Comparison of ENCODE assay signal across 9 cellular contexts in the genomic region with DNA sequence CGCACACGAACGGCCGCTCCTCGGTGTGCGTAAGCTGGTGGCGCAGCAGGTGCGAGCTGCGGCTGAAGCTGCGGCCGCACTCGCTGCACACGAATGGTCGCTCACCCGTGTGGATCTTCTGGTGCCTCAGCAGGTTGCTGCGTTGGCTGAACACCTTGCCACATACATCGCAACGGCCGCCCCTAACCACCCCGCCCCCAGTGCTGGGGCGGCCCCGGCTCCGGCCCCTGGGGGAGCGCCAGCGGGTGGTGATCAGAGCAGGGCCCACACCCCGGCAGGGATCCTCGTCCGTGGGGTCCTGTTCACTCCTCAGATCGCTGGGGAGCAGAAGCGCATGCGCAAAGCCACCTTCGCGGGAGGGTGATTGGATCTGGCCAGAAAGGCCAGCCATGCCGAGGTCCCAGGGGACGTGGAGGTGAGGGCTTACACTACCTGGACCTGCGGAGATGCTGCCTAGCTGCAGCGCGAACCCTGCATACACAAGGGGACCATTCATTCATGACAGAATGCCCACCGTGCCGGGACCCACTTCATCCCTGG. TPM values are rescaled to one million over a fixed set of nuclear protein-coding genes. Genes with fewer than 3 reads are reported as not detected.
DNase-seq lines count a peak whose midpoint lies in the region; ATAC-seq and TF ChIP-seq lines count a peak whose summit lies in the region.
"Had no signal": no experiment of that assay in that cellular context is flagged by ENCODE, and none has a peak within 500 bp of the region (broad histone marks: within the 10 kb centered on the region; RNA-seq: fewer than 3 reads in every experiment).

No MANE protein-coding gene starts in this region.

- peaks cover 0 to under 1% of the 10 kb centered on the region in 2 donors for H3K36me3 Mint-ChIP-seq in naive B cell

- H3K9me3 Mint-ChIP-seq in naive B cell = no peaks in the 10 kb centered on the region

- no peaks in the 10 kb centered on the region for H3K27me3 Mint-ChIP-seq in naive B cell

- no peak for TF ChIP-seq CTCF in AG04449 (IDR thresholded peaks at IDR 0.05; ENCODE audit: insufficient read depth, low read length, missing control alignments)
- no peak for TF ChIP-seq CTCF in HL-60 (IDR thresholded peaks at IDR 0.05; ENCODE audit: insufficient read depth, low read length)

- H3K4me1 Mint-ChIP-seq in naive B cell = peaks cover 32 to 52% (median 48%) of the 10 kb centered on the region in 3 donors

- DNase-seq in AG04449 (ENCODE audit: low read depth, low spot score) (no peak), HL-60 (ENCODE audit: low read depth in 1 of 2, low spot score in 1 of 2) (no peak), naive B cell (peak; percentile 61), NCI-H1694 treated with DMSO at 0.1 percent for 48 hours (lab: John Stamatoyannopoulos, UW) (no peak), NCI-H1436 treated with DMSO at 0.1 percent for 48 hours (lab: John Stamatoyannopoulos, UW) (no peak), DMS153 treated with DMSO at 0.1 percent for 48 hours (lab: John Stamatoyannopoulos, UW; ENCODE audit: unreplicated experiment) (no peak)
- no peak for DNase-seq in activated CD4-positive, CD25-positive, alpha-beta regulatory T cell (lab: John Stamatoyannopoulos, UW)
- DNase-seq: T-helper 9 cell had no signal

- POLR2A ChIA-PET in AG04449 (lab: Yijun Ruan, JAX) = no interaction called here

- H3K4me3 Mint-ChIP-seq in naive B cell = peak overlapping the region; percentile 80 to 97 (median 88)

- H3K4me3 ChIP-seq in AG04449 (ENCODE audit: low read depth, low read length) (peak overlapping the region; percentile 49), HL-60 (replicated peaks; ENCODE audit: insufficient read depth, low read length) (peak overlapping the region; percentile 21)

- peak; percentile 15 to 16 for ATAC-seq in naive B cell (ENCODE audit: low read depth in 2 of 2)

- no peaks in the 10 kb centered on the region for H3K27me3 ChIP-seq in HL-60 (ENCODE audit: insufficient read depth, poor library complexity, severe bottlenecking)

- H3K27ac Mint-ChIP-seq in naive B cell = peak overlapping the region in 4 of 6 donors; percentile 45 to 92 (median 76)

- CTCF ChIA-PET in AG04449 (lab: Yijun Ruan, JAX) = interaction anchor here (1.0 to 1.6 kb wide), 3 partner anchors 15 to 48 kb away, joined by 3 to 4 read pairs (median 4); no protein-coding TSS in a partner anchor

- H3K27ac ChIP-seq in HL-60 (replicated peaks) (no peak overlapping the region), cingulate gyrus (ENCODE audit: low read depth, low read length) (peak overlapping the region; percentile 77)

RNA-seq across cellular contexts. Expression of gene UBE2M, which starts 4.7 kb away (rescaled TPM):
- 10 to 100 TPM; 10.8 to 24.2 (median 16.8) TPM for polyA plus RNA-seq in naive B cell (ENCODE audit: low read depth in 6 of 6)

RNA-seq across cellular contexts. Expression of gene CHMP2A, which starts 8.2 kb away (rescaled TPM):
- polyA plus RNA-seq in naive B cell (ENCODE audit: low read depth in 6 of 6) = 100 to 1,000 TPM; 109 to 169 (median 122) TPM

RNA-seq across cellular contexts. Expression of gene MZF1, which starts 10.0 kb away (rescaled TPM):
- 10 to 100 TPM in 2 of 6 donors, 1 to 10 TPM in 4; 6.6 to 14.8 (median 9.3) TPM for polyA plus RNA-seq in naive B cell (ENCODE audit: low read depth in 6 of 6)

RNA-seq across cellular contexts. Expression of gene TRIM28, which starts 19.2 kb away (rescaled TPM):
- 100 to 1,000 TPM in 1 of 6 donors, 10 to 100 TPM in 5; 25.7 to 100 (median 50.8) TPM for polyA plus RNA-seq in naive B cell (ENCODE audit: low read depth in 6 of 6)

RNA-seq across cellular contexts. Expression of gene ZBTB45, which starts 43.5 kb away (rescaled TPM):
- polyA plus RNA-seq in naive B cell (ENCODE audit: low read depth in 6 of 6) = 1 to 10 TPM; 3.3 to 6.8 (median 4.8) TPM
